1 cellular context compared by ENCODE assay signal in the genomic region with DNA sequence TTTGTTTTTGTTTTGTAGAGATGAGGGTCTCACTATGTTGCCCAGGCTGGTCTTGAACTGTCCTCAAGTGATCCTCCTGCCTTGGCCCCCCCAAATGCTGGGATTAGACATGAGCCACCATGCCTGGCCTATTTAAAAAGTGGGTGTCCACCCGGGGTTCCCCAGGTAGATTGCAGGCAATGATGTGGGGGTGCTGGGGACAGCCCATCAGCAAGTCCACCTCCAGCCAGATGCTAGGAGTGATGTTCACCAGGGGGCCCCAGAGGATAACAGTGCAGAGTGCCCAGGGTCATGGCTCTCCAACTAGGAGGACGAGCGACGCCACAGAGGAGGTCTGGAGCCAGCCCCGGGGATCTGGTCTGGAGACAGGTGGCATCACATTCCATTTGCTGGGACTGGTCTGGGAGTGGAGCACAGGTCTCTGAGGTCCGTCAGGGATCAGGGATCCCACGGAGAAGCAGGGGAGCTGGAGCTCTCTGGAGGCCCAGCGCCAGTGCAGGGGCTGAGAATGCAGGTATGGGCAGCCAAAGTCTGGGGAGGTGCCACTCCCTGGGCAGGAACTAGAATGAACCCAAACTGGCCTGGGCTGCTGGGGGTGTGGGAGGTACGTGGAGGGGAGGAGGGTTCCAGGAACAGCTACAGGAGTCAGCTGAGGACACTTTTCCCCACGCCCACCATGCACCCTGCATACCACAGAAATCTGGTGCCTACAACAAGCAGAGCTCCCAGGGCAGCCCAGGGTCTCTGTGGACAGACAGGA.
TF ChIP-seq lines count a peak whose summit lies in the region.

No MANE protein-coding gene starts in this region.

TF ChIP-seq in SK-N-SH treated with all-trans-retinoic acid at 6 μM for 48 hours, 23 proteins besides CTCF, POLR2A, EP300 and RAD21 (continued from another document):
- no peak for TF ChIP-seq GLIS3 (CRISPR knock-in tag; IDR thresholded peaks at IDR 0.05)
- TF ChIP-seq, protein P1, sequence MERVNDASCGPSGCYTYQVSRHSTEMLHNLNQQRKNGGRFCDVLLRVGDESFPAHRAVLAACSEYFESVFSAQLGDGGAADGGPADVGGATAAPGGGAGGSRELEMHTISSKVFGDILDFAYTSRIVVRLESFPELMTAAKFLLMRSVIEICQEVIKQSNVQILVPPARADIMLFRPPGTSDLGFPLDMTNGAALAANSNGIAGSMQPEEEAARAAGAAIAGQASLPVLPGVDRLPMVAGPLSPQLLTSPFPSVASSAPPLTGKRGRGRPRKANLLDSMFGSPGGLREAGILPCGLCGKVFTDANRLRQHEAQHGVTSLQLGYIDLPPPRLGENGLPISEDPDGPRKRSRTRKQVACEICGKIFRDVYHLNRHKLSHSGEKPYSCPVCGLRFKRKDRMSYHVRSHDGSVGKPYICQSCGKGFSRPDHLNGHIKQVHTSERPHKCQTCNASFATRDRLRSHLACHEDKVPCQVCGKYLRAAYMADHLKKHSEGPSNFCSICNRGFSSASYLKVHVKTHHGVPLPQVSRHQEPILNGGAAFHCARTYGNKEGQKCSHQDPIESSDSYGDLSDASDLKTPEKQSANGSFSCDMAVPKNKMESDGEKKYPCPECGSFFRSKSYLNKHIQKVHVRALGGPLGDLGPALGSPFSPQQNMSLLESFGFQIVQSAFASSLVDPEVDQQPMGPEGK (CRISPR knock-in tag; IDR thresholded peaks at IDR 0.05; ENCODE audit: borderline replicate concordance), result no peak
- TF ChIP-seq ZFP30 (CRISPR knock-in tag; IDR thresholded peaks at IDR 0.05), result no peak
- no peak for TF ChIP-seq TCF4 (CRISPR knock-in tag; IDR thresholded peaks at IDR 0.05; ENCODE audit: borderline replicate concordance)
